In the genomic region with DNA sequence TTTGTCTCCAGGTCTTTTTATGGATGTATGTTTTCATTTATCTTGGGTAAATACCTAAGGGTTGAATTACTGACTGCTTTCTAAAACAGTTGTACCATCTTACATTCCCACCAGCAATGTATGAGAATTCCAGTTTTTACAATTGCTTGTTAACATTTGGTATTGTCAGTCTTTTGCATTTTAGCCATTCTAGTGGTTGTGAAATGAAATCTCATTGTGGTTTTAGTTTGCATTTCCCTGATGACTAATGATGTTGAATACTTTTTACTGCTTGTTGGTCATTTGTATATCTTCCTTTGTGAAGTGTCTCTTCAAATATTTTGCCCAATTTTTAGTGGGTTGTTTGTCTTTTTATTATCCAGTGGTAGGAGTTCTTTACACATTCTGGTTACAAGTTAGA, we compare ENCODE assay signal across 19 cellular contexts.
A peak's percentile ranks its signal among the peaks of the same experiment; 100 is the strongest.
DNase-seq lines count a peak whose midpoint lies in the region; ATAC-seq, FAIRE-seq and TF ChIP-seq lines count a peak whose summit lies in the region.
"Had no signal": no experiment of that assay in that cellular context is flagged by ENCODE, and none has a peak within 500 bp of the region (broad histone marks: within the 10 kb centered on the region; RNA-seq: fewer than 3 reads in every experiment).

No MANE protein-coding gene starts in this region.

- POLR2A ChIA-PET in OCI-LY7 (lab: Charles Lee): no interaction called here

- H3K4me2 ChIP-seq in OCI-LY7 (ENCODE audit: low read length): no peak overlapping the region

- peaks cover 9 to 10% of the 10 kb centered on the region in 2 donors for H3K4me1 Mint-ChIP-seq in natural killer cell treated with Interleukin-12 subunit alpha and Interleukin-12 subunit beta and Interleukin-15 and Interleukin-18, amount 100 ng/mL, for 72 hours (ENCODE audit: low read depth in 2 of 2)
- peaks cover 7 to 8% of the 10 kb centered on the region in 2 donors for H3K4me1 Mint-ChIP-seq in natural killer cell
- H3K4me1 Mint-ChIP-seq: activated naive CD4-positive, alpha-beta T cell treated with anti-CD3 and anti-CD28 coated beads, Interleukin-2, amount 50 U/mL, for 24 hours; stimulated activated naive B cell treated with anti-CD40 and anti-IgM and Interleukin-4, amounts not matched to agents 10 μg/mL and 1 μg/mL and 100 μg/mL, for 72 hours had no signal

- H3K27me3 Mint-ChIP-seq in natural killer cell treated with Interleukin-12 subunit alpha and Interleukin-12 subunit beta and Interleukin-15 and Interleukin-18, amount 100 ng/mL, for 72 hours: no peaks in the 10 kb centered on the region
- H3K27me3 Mint-ChIP-seq in natural killer cell (ENCODE audit: low read depth in 2 of 2): no peaks in the 10 kb centered on the region
- H3K27me3 Mint-ChIP-seq: activated naive CD4-positive, alpha-beta T cell treated with anti-CD3 and anti-CD28 coated beads, Interleukin-2, amount 50 U/mL, for 24 hours; stimulated activated naive B cell treated with anti-CD40 and anti-IgM and Interleukin-4, amounts not matched to agents 10 μg/mL and 1 μg/mL and 100 μg/mL, for 72 hours had no signal

- H3K36me3 Mint-ChIP-seq in natural killer cell treated with Interleukin-12 subunit alpha and Interleukin-12 subunit beta and Interleukin-15 and Interleukin-18, amount 100 ng/mL, for 72 hours: no peaks in the 10 kb centered on the region
- H3K36me3 Mint-ChIP-seq in natural killer cell: no peaks in the 10 kb centered on the region
- H3K36me3 Mint-ChIP-seq: activated naive CD4-positive, alpha-beta T cell treated with anti-CD3 and anti-CD28 coated beads, Interleukin-2, amount 50 U/mL, for 24 hours; stimulated activated naive B cell treated with anti-CD40 and anti-IgM and Interleukin-4, amounts not matched to agents 10 μg/mL and 1 μg/mL and 100 μg/mL, for 72 hours had no signal

- no peak overlapping the region for H2AFZ ChIP-seq in OCI-LY7 (ENCODE audit: low read length)

- no peaks in the 10 kb centered on the region for H3K79me2 ChIP-seq in OCI-LY7 (ENCODE audit: insufficient read depth, low read depth, low read length)

- no peak for DNase-seq in natural killer cell treated with Interleukin-12 subunit alpha and Interleukin-12 subunit beta and Interleukin-15 and Interleukin-18, amount 100 ng/mL, for 72 hours (ENCODE audit: low spot score)
- DNase-seq in natural killer cell: no peak
- no peak for DNase-seq in OCI-LY7 (ENCODE audit: low spot score)
- DNase-seq in epithelial cell of esophagus (ENCODE audit: low read depth): peak; percentile 58
- no peak for DNase-seq in urothelium cell line (ENCODE audit: low spot score)
- no peak for DNase-seq in hippocampal formation (lab: John Stamatoyannopoulos, UW)
- no peak for DNase-seq in activated CD4-positive, alpha-beta T cell treated with anti-CD3 and anti-CD28 coated beads for 48 hours
- no peak for DNase-seq in anterior cingulate cortex (lab: John Stamatoyannopoulos, UW)
- DNase-seq: colonic mucosa; DMS153; kidney glomerular epithelial cell; NCI-H1417; NCI-H510A treated with DMSO at 0.1 percent for 48 hours; stimulated activated CD4-positive, alpha-beta T cell treated with anti-CD3 and anti-CD28 coated beads, Interleukin-2, amount 100 ng/mL, for 48 hours; stimulated activated naive B cell treated with anti-CD40 and anti-IgM and Interleukin-4, amounts not matched to agents 10 μg/mL and 1 μg/mL and 100 μg/mL, for 72 hours had no signal

- H3K36me3 ChIP-seq in OCI-LY7 (ENCODE audit: insufficient read depth, low read length): peaks cover 16% of the 10 kb centered on the region
- H3K36me3 ChIP-seq: colonic mucosa had no signal

- CTCF ChIA-PET in OCI-LY7 (lab: Charles Lee; ENCODE audit: unreplicated experiment): no interaction called here

- no peak overlapping the region for H3K27ac ChIP-seq in OCI-LY7 (ENCODE audit: low read depth, low read length, poor library complexity, severe bottlenecking)
- H3K27ac ChIP-seq: colonic mucosa had no signal

- TF ChIP-seq CTCF in natural killer cell (IDR thresholded peaks at IDR 0.05): no peak
- no peak for TF ChIP-seq CTCF in OCI-LY7 (conservative IDR thresholded peaks at IDR 0.05; ENCODE audit: low read length)
- TF ChIP-seq CTCF in epithelial cell of esophagus (IDR thresholded peaks at IDR 0.05; ENCODE audit: insufficient read depth, low read depth, low read length, missing control alignments): no peak

- no peak for ATAC-seq in natural killer cell treated with Interleukin-12 subunit alpha and Interleukin-12 subunit beta and Interleukin-15 and Interleukin-18, amount 100 ng/mL, for 72 hours
- no peak for ATAC-seq in natural killer cell
- ATAC-seq: HCT116; Right ventricle myocardium inferior; stimulated activated naive B cell treated with anti-CD40 and anti-IgM and Interleukin-4, amounts not matched to agents 10 μg/mL and 1 μg/mL and 100 μg/mL, for 72 hours had no signal

- H3K9me2 ChIP-seq in OCI-LY7 (ENCODE audit: insufficient read depth, low read length): no peaks in the 10 kb centered on the region

- no peaks in the 10 kb centered on the region for H3K9me3 Mint-ChIP-seq in natural killer cell treated with Interleukin-12 subunit alpha and Interleukin-12 subunit beta and Interleukin-15 and Interleukin-18, amount 100 ng/mL, for 72 hours
- no peaks in the 10 kb centered on the region for H3K9me3 Mint-ChIP-seq in natural killer cell
- H3K9me3 Mint-ChIP-seq: activated naive CD4-positive, alpha-beta T cell treated with anti-CD3 and anti-CD28 coated beads, Interleukin-2, amount 50 U/mL, for 24 hours; stimulated activated naive B cell treated with anti-CD40 and anti-IgM and Interleukin-4, amounts not matched to agents 10 μg/mL and 1 μg/mL and 100 μg/mL, for 72 hours had no signal

- H3K9me3 ChIP-seq in OCI-LY7 (ENCODE audit: low read length): no peaks in the 10 kb centered on the region
- H3K9me3 ChIP-seq: colonic mucosa had no signal

- FAIRE-seq in urothelium cell line (lab: Jason Lieb, UNC): peak; percentile 52
- FAIRE-seq: frontal cortex had no signal

- intact Hi-C loops in natural killer cell (cut with micrococcal nuclease): no loop called here
- intact Hi-C loops in OCI-LY7 (cut with micrococcal nuclease; ENCODE audit: unreplicated experiment): no loop called here

- H3K4me3 ChIP-seq in OCI-LY7 (ENCODE audit: low read depth, low read length, poor library complexity, severe bottlenecking) (no peak overlapping the region), epithelial cell of esophagus (ENCODE audit: low read length) (no peak overlapping the region)
- H3K4me3 ChIP-seq: colonic mucosa had no signal

- peaks cover 8% of the 10 kb centered on the region for H3K4me1 ChIP-seq in OCI-LY7 (ENCODE audit: insufficient read depth, low read length, poor library complexity, severe bottlenecking)
- H3K4me1 ChIP-seq: colonic mucosa had no signal

- BruUV-seq in OCI-LY7 (replicated peaks; lab: Mats Ljungman, UMichigan): TSS peak; percentile 43

- H3K4me3 Mint-ChIP-seq in natural killer cell treated with Interleukin-12 subunit alpha and Interleukin-12 subunit beta and Interleukin-15 and Interleukin-18, amount 100 ng/mL, for 72 hours: peak overlapping the region; percentile 5
- no peak overlapping the region for H3K4me3 Mint-ChIP-seq in natural killer cell
- H3K4me3 Mint-ChIP-seq: activated naive CD4-positive, alpha-beta T cell treated with anti-CD3 and anti-CD28 coated beads, Interleukin-2, amount 50 U/mL, for 24 hours; stimulated activated naive B cell treated with anti-CD40 and anti-IgM and Interleukin-4, amounts not matched to agents 10 μg/mL and 1 μg/mL and 100 μg/mL, for 72 hours had no signal

- no peak overlapping the region for H3K27ac Mint-ChIP-seq in natural killer cell treated with Interleukin-12 subunit alpha and Interleukin-12 subunit beta and Interleukin-15 and Interleukin-18, amount 100 ng/mL, for 72 hours
- no peak overlapping the region for H3K27ac Mint-ChIP-seq in natural killer cell
- H3K27ac Mint-ChIP-seq: activated naive CD4-positive, alpha-beta T cell treated with anti-CD3 and anti-CD28 coated beads, Interleukin-2, amount 50 U/mL, for 24 hours; stimulated activated naive B cell treated with anti-CD40 and anti-IgM and Interleukin-4, amounts not matched to agents 10 μg/mL and 1 μg/mL and 100 μg/mL, for 72 hours had no signal

- H4K20me1 ChIP-seq in OCI-LY7 (ENCODE audit: insufficient read depth, low read length): no peaks in the 10 kb centered on the region
